8 cellular contexts compared by ENCODE assay signal in genomic region chr14:60724080-60724618, GRCh38. TPM values are rescaled to one million over a fixed set of nuclear protein-coding genes. Genes with fewer than 3 reads are reported as not detected.
A peak's percentile ranks its signal among the peaks of the same experiment; 100 is the strongest.
DNase-seq lines count a peak whose midpoint lies in the region; ATAC-seq and TF ChIP-seq lines count a peak whose summit lies in the region.

TSS of gene SIX4 (minus strand) at chr14:60724351. CDS start at chr14:60724074, 277 bp downstream.

- H3K4me1 Mint-ChIP-seq in activated naive CD4-positive, alpha-beta T cell treated with anti-CD3 and anti-CD28 coated beads, Interleukin-2, amount 50 U/mL, for 24 hours = peaks cover 18% of the 10 kb centered on the region

- peak within 1 kb of the TSS; percentile 89 for H3K4me3 Mint-ChIP-seq in activated naive CD4-positive, alpha-beta T cell treated with anti-CD3 and anti-CD28 coated beads, Interleukin-2, amount 50 U/mL, for 24 hours

- no peaks in the 10 kb centered on the region for H3K9me3 Mint-ChIP-seq in activated naive CD4-positive, alpha-beta T cell treated with anti-CD3 and anti-CD28 coated beads, Interleukin-2, amount 50 U/mL, for 24 hours

- TF ChIP-seq CTCF in BJ (IDR thresholded peaks at IDR 0.05; ENCODE audit: insufficient read depth, low read depth, low read length) (no peak), HL-60 (IDR thresholded peaks at IDR 0.05; ENCODE audit: insufficient read depth, low read length) (no peak), neutrophil (IDR thresholded peaks at IDR 0.05) (no peak)

- peaks cover 27 to 34% of the 10 kb centered on the region in 2 experiments for H3K4me1 ChIP-seq in neutrophil (ENCODE audit: control insufficient read depth in 1 of 2, insufficient read depth in 1 of 2, low read depth in 1 of 2, low read length in 1 of 2)

- CTCF ChIA-PET in BJ (lab: Yijun Ruan, JAX) = interaction anchor here (0.6 kb wide), 1 partner anchor 493 kb away, joined by 3 read pairs; no protein-coding TSS in a partner anchor

- peak; percentile 53 for ATAC-seq in GM19025 (IDR thresholded peaks at IDR 0.05; ENCODE audit: low read depth, unreplicated experiment)

- H3K9me3 ChIP-seq in neutrophil = no peaks in the 10 kb centered on the region

- peak within 1 kb of the TSS; percentile 70 for H3K27ac Mint-ChIP-seq in activated naive CD4-positive, alpha-beta T cell treated with anti-CD3 and anti-CD28 coated beads, Interleukin-2, amount 50 U/mL, for 24 hours

- H3K36me3 ChIP-seq in BJ (ENCODE audit: control insufficient read depth, insufficient read depth, low read length) (peaks cover 5% of the 10 kb centered on the region), neutrophil (no peaks in the 10 kb centered on the region)

- H3K27me3 Mint-ChIP-seq in activated naive CD4-positive, alpha-beta T cell treated with anti-CD3 and anti-CD28 coated beads, Interleukin-2, amount 50 U/mL, for 24 hours = peaks cover 56% of the 10 kb centered on the region

- POLR2A ChIA-PET in BJ (lab: Charles Lee) = interaction anchor here (0.6 to 0.7 kb wide), 2 partner anchors 37 to 257 kb away, joined by 9 to 11 read pairs; partner anchors contain the start of genes SLC38A6 and TRMT5

- H3K4me3 ChIP-seq in BJ (ENCODE audit: low read depth, low read length) = peak within 1 kb of the TSS; percentile 94
- H3K4me3 ChIP-seq in HL-60 (replicated peaks; ENCODE audit: insufficient read depth, low read length) = peak within 1 kb of the TSS; percentile 74
- H3K4me3 ChIP-seq in neutrophil (ENCODE audit: low read depth in 1 of 2, low read length in 1 of 2) = peak within 1 kb of the TSS; percentile 42 to 52

- H3K27me3 ChIP-seq in BJ (ENCODE audit: control insufficient read depth, insufficient read depth, low read length) = no peaks in the 10 kb centered on the region
- H3K27me3 ChIP-seq in HL-60 (ENCODE audit: insufficient read depth, poor library complexity, severe bottlenecking) = peaks cover 53% of the 10 kb centered on the region
- peaks cover 100% of the 10 kb centered on the region for H3K27me3 ChIP-seq in neutrophil

- H3K27ac ChIP-seq in HL-60 (replicated peaks) = no peak within 1 kb of the TSS
- H3K27ac ChIP-seq in neutrophil = no peak within 1 kb of the TSS

- H3K36me3 Mint-ChIP-seq in activated naive CD4-positive, alpha-beta T cell treated with anti-CD3 and anti-CD28 coated beads, Interleukin-2, amount 50 U/mL, for 24 hours = no peaks in the 10 kb centered on the region

- intact Hi-C loops in head of caudate nucleus (cut with DNase I) = loop anchor here (5.0 kb wide), 1 partner anchor 67 kb away; no protein-coding TSS in a partner anchor

- peak; percentile 37 for DNase-seq in BJ (ENCODE audit: low read depth)
- DNase-seq in HL-60 (ENCODE audit: low read depth in 1 of 2, low spot score in 1 of 2) = peak in 1 of 2 experiments; percentile 38
- peak; percentile 80 for DNase-seq in NCI-H774 (lab: John Stamatoyannopoulos, UW)
- DNase-seq in head of caudate nucleus = peak in 34 of 42 donors; percentile 8 to 68 (median 29)
- DNase-seq in CD1c-positive myeloid dendritic cell (ENCODE audit: extremely low spot score) = no peak

RNA-seq across cellular contexts. Expression of gene SIX4, which starts in this region (rescaled TPM):
- polyA plus RNA-seq in BJ (2011; rRNA removed) = 4.7 and 7.9 TPM in 2 replicates
- 10.9 and 14.4 TPM in 2 replicates for polyA minus RNA-seq in BJ (2011; rRNA and poly(A)+ RNA removed)
